ENCODE assay signal across 22 cellular contexts in the genomic region with DNA sequence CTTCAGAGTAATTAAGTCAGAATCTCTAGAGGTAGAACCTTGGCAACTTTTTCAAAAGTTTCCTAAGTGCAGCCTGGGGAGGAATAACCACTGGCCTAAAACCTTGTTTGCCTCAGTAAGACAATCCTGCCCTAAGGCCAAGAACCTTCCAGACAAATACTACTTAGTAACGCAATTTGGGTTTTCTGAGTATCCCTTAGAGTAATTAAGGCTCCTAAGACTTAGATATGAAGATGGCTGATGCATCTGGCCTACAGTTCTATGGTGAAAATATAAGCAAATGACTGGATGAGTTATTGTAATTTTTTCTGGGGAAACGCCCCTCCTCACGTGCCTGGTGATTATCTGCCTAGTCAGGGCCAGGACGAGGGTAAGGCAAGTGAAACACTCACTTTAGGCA.
A peak's percentile ranks its signal among the peaks of the same experiment; 100 is the strongest.
DNase-seq lines count a peak whose midpoint lies in the region; ATAC-seq and TF ChIP-seq lines count a peak whose summit lies in the region.
"Had no signal": no experiment of that assay in that cellular context is flagged by ENCODE, and none has a peak within 500 bp of the region (broad histone marks: within the 10 kb centered on the region; RNA-seq: fewer than 3 reads in every experiment).

No MANE protein-coding gene starts in this region.

- DNase-seq in RWPE2 (ENCODE audit: low spot score): no peak
- no peak for DNase-seq in epithelial cell of prostate (ENCODE audit: low read depth, low spot score)
- DNase-seq in trophoblast cell: peak; percentile 59 to 73
- DNase-seq in chondrocyte (ENCODE audit: low spot score): no peak
- DNase-seq in activated CD4-positive, alpha-beta T cell treated with anti-CD3 and anti-CD28 coated beads for 4 hours: no peak
- DNase-seq: AML-193; CD4-positive, CD25-positive, alpha-beta regulatory T cell; CD8-positive, alpha-beta memory T cell; COR-L47; DMS 273 treated with DMSO at 0.1 percent for 48 hours; DMS53; EL; GOT3; H7; HFFc6 had no signal

- H3K9me3 ChIP-seq in BLaER1 (peaks cover 46% of the 10 kb centered on the region), RWPE2 (ENCODE audit: severe bottlenecking) (peaks cover 14% of the 10 kb centered on the region), trophoblast cell (ENCODE audit: insufficient read depth, low read depth, low read length) (peaks cover 4% of the 10 kb centered on the region)

- H3K27ac ChIP-seq in BLaER1 (no peak overlapping the region), RWPE2 (ENCODE audit: poor library complexity, severe bottlenecking) (peak overlapping the region; percentile 98), epithelial cell of prostate (peak overlapping the region; percentile 97), trophoblast cell (ENCODE audit: low read depth, low read length) (peak overlapping the region; percentile 63)
- H3K27ac ChIP-seq: 22Rv1, A549 had no signal

- no peaks in the 10 kb centered on the region for H3K36me3 ChIP-seq in BLaER1
- H3K36me3 ChIP-seq in RWPE2 (ENCODE audit: low read depth): no peaks in the 10 kb centered on the region
- no peaks in the 10 kb centered on the region for H3K36me3 ChIP-seq in trophoblast cell (ENCODE audit: control insufficient read depth in 1 of 2, insufficient read depth in 2 of 2, low read length in 2 of 2)

- H3K4me1 ChIP-seq in BLaER1: peaks cover 18% of the 10 kb centered on the region
- H3K4me1 ChIP-seq in RWPE2 (ENCODE audit: insufficient read depth, poor library complexity, severe bottlenecking): peaks cover 28% of the 10 kb centered on the region
- H3K4me1 ChIP-seq in trophoblast cell (ENCODE audit: control insufficient read depth in 1 of 2, insufficient read depth in 2 of 2, low read length in 2 of 2): peaks cover 7 to 9% of the 10 kb centered on the region in 2 experiments
- H3K4me1 ChIP-seq: A549 had no signal

- no peak overlapping the region for H3K4me3 Mint-ChIP-seq in chondrocyte (ENCODE audit: unreplicated experiment)
- H3K4me3 Mint-ChIP-seq: CD4-positive, CD25-positive, alpha-beta regulatory T cell; CD8-positive, alpha-beta memory T cell; HFFc6 had no signal

- H3K36me3 Mint-ChIP-seq in chondrocyte (ENCODE audit: low read depth): peaks cover 7% of the 10 kb centered on the region

- H3K23ac ChIP-seq in trophoblast cell (ENCODE audit: low read length): no peak overlapping the region

- no peaks in the 10 kb centered on the region for H4K20me1 ChIP-seq in BLaER1

- peaks cover 6% of the 10 kb centered on the region for H3K79me1 ChIP-seq in trophoblast cell (ENCODE audit: low read length)

- ATAC-seq in RWPE2 (ENCODE audit: low read depth): no peak
- no peak for ATAC-seq in GM18519 (IDR thresholded peaks at IDR 0.05; ENCODE audit: low FRiP score, unreplicated experiment)
- no peak for ATAC-seq in HG03025 (IDR thresholded peaks at IDR 0.05; ENCODE audit: low FRiP score, unreplicated experiment)
- ATAC-seq: A549, GM12878, HCT116 had no signal

- H3K4me2 ChIP-seq in BLaER1 (peak overlapping the region; percentile 42; the same call in 1 of the 2 replicates), trophoblast cell (ENCODE audit: low read length) (no peak overlapping the region)
- H3K4me2 ChIP-seq: A549 had no signal

- H3K27me3 Mint-ChIP-seq in chondrocyte (ENCODE audit: low read depth): no peaks in the 10 kb centered on the region

- H4K8ac ChIP-seq in trophoblast cell (ENCODE audit: low read depth, low read length): no peak overlapping the region

- no peak overlapping the region for H4K12ac ChIP-seq in trophoblast cell (ENCODE audit: low read depth, low read length)

- H2BK12ac ChIP-seq in trophoblast cell (ENCODE audit: low read length): no peak overlapping the region

- H2AK5ac ChIP-seq in trophoblast cell (ENCODE audit: low read length): no peak overlapping the region

- H3K4me3 ChIP-seq in BLaER1: no peak overlapping the region
- H3K4me3 ChIP-seq in RWPE2 (ENCODE audit: severe bottlenecking): no peak overlapping the region
- H3K4me3 ChIP-seq in trophoblast cell (ENCODE audit: low read depth, low read length): no peak overlapping the region
- H3K4me3 ChIP-seq: A549, GM12878 had no signal

- H4K91ac ChIP-seq in trophoblast cell (ENCODE audit: low read depth, low read length): peak overlapping the region; percentile 25

- no peak overlapping the region for H2AFZ ChIP-seq in trophoblast cell (ENCODE audit: insufficient read depth, low read length, poor library complexity)

- H3K9me3 Mint-ChIP-seq in chondrocyte (ENCODE audit: low read depth): peaks cover 28% of the 10 kb centered on the region

- no peaks in the 10 kb centered on the region for H3K4me1 Mint-ChIP-seq in chondrocyte (ENCODE audit: low read depth)

- H3K9ac ChIP-seq in BLaER1 (no peak overlapping the region), trophoblast cell (ENCODE audit: low read length) (no peak overlapping the region)

- no peaks in the 10 kb centered on the region for H3K79me2 ChIP-seq in trophoblast cell (ENCODE audit: control insufficient read depth, insufficient read depth, low read length, poor library complexity)

- no peak overlapping the region for H3K4ac ChIP-seq in trophoblast cell (ENCODE audit: low read depth, low read length)

- WGBS in trophoblast cell (ENCODE audit: extremely low coverage, insufficient coverage, insufficient read length): no CpG with 5 or more reads among the region's 4 CpGs

- H3K27ac Mint-ChIP-seq in chondrocyte (ENCODE audit: unreplicated experiment): no peak overlapping the region
- H3K27ac Mint-ChIP-seq: CD4-positive, CD25-positive, alpha-beta regulatory T cell; HFFc6 had no signal

- no peak overlapping the region for H3K18ac ChIP-seq in trophoblast cell (ENCODE audit: low read length)

- peak overlapping the region; percentile 46 for H2BK5ac ChIP-seq in trophoblast cell (ENCODE audit: low read depth, low read length, poor library complexity)

- H3K27me3 ChIP-seq in BLaER1 (no peaks in the 10 kb centered on the region), RWPE2 (ENCODE audit: insufficient read depth, poor library complexity, severe bottlenecking) (no peaks in the 10 kb centered on the region), trophoblast cell (ENCODE audit: insufficient read depth, low read length) (no peaks in the 10 kb centered on the region)

- no peak overlapping the region for H2BK120ac ChIP-seq in trophoblast cell (ENCODE audit: insufficient read depth, low read length, poor library complexity)

- H3K14ac ChIP-seq in trophoblast cell (ENCODE audit: low read length): no peak overlapping the region

- TF ChIP-seq CTCF in RWPE2 (IDR thresholded peaks at IDR 0.05; ENCODE audit: poor library complexity, severe bottlenecking) (no peak), chondrocyte (IDR thresholded peaks at IDR 0.05) (no peak)

Comparison
In these comparisons a context has a peak if more than half of its experiments do, and no peak if none do; other contexts are left out.
1. DNase-seq: peak in trophoblast cell (2 of 2); none in RWPE2 (single experiment), epithelial cell of prostate (single experiment), chondrocyte (single experiment) and activated CD4-positive, alpha-beta T cell treated with anti-CD3 and anti-CD28 coated beads for 4 hours (0 of 2).